In the genomic region with DNA sequence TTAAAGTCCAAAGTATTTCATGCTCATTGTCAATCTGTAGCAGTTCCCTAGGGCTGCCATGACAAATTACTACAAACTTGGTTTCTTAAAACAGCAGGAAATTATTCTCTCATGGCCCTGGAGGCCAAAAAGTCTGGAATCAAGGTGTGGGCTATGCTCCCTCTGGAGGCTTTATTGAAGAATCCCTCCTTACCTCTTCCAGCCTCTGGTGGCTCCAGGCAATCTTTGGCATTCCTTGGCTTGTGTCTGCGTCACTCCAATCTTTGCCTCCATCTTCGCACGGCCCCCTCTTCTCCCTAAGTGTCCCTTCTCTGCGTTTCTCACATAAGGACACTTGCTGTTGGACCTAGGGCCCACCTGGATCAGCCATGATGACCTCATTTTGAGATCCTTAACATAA, we compare ENCODE assay signal across 18 cellular contexts.
A peak's percentile ranks its signal among the peaks of the same experiment; 100 is the strongest.
DNase-seq lines count a peak whose midpoint lies in the region; ATAC-seq and TF ChIP-seq lines count a peak whose summit lies in the region.
"Had no signal": no experiment of that assay in that cellular context is flagged by ENCODE, and none has a peak within 500 bp of the region (broad histone marks: within the 10 kb centered on the region; RNA-seq: fewer than 3 reads in every experiment).

No MANE protein-coding gene starts in this region.

- H3K36me3 ChIP-seq in kidney epithelial cell (ENCODE audit: control insufficient read depth, insufficient read depth, low read length), result no peaks in the 10 kb centered on the region
- H3K36me3 ChIP-seq: BLaER1, brain microvascular endothelial cell, left lung, suprapubic skin had no signal

- POLR2A ChIA-PET in AG04450 (lab: Yijun Ruan, JAX), result interaction anchor here (0.9 to 2.1 kb wide), 7 partner anchors 9 to 235 kb away, joined by 3 to 13 read pairs (median 5); no protein-coding TSS in a partner anchor

- H3K27me3 ChIP-seq in AG04450 (ENCODE audit: control insufficient read depth, insufficient read depth, low read length), result no peaks in the 10 kb centered on the region
- no peaks in the 10 kb centered on the region for H3K27me3 ChIP-seq in kidney epithelial cell (ENCODE audit: control insufficient read depth, insufficient read depth, low read length)
- H3K27me3 ChIP-seq: BLaER1, brain microvascular endothelial cell, left lung had no signal

- peaks cover 6% of the 10 kb centered on the region for H3K36me3 Mint-ChIP-seq in activated T-helper 17 cell treated with anti-CD3 and anti-CD28 coated beads, Interleukin-2, amount 50 U/mL, for 72 hours (ENCODE audit: low read depth)

- peak; percentile 7 for ATAC-seq in GM19438 (IDR thresholded peaks at IDR 0.05; ENCODE audit: low read depth, unreplicated experiment)
- ATAC-seq in activated T-helper 17 cell treated with anti-CD3 and anti-CD28 coated beads, Interleukin-2, amount 50 U/mL, for 72 hours (replicated peaks), result no peak

- H3K4me1 Mint-ChIP-seq in activated T-helper 17 cell treated with anti-CD3 and anti-CD28 coated beads, Interleukin-2, amount 50 U/mL, for 72 hours, result peaks cover 67% of the 10 kb centered on the region

- H3K27ac ChIP-seq in AG04450 (ENCODE audit: low read depth, low read length), result peak overlapping the region; percentile 52
- H3K27ac ChIP-seq: BLaER1, brain microvascular endothelial cell, KMS-11, left lung, suprapubic skin had no signal

- H3K9me3 Mint-ChIP-seq in activated T-helper 17 cell treated with anti-CD3 and anti-CD28 coated beads, Interleukin-2, amount 50 U/mL, for 72 hours, result peaks cover 9% of the 10 kb centered on the region

- DNase-seq in AG04450 (ENCODE audit: low read depth, low spot score) (no peak), kidney epithelial cell (ENCODE audit: low read depth) (no peak), AML-193 (lab: John Stamatoyannopoulos, UW) (no peak), AG08396 (ENCODE audit: low spot score) (no peak)
- DNase-seq in stimulated activated CD4-positive, alpha-beta T cell treated with anti-CD3 and anti-CD28 coated beads, Interleukin-4, amount 100 ng/mL, for 24 hours, result no peak
- DNase-seq: activated CD4-positive, alpha-beta T cell treated with anti-CD3 and anti-CD28 coated beads, Interleukin-2, amount 10 ng/mL, durations not matched to agents 7 days and 5 days; activated gamma-delta T cell; left lung; NCI-H1105 treated with DMSO at 0.1 percent for 48 hours; NCI-H2171 treated with DMSO at 0.1 percent for 48 hours; NK-92 treated with Interleukin-12 subunit alpha and Interleukin-12 subunit beta, amount 100 ng/mL, for 24 hours; SHP77 had no signal

- peak overlapping the region; percentile 97 for H3K27ac Mint-ChIP-seq in activated T-helper 17 cell treated with anti-CD3 and anti-CD28 coated beads, Interleukin-2, amount 50 U/mL, for 72 hours
- H3K27ac Mint-ChIP-seq: activated CD4-positive, alpha-beta T cell treated with anti-CD3 and anti-CD28 coated beads, Interleukin-2, amount 10 ng/mL, durations not matched to agents 7 days and 5 days had no signal

- H3K4me3 ChIP-seq in AG04450 (ENCODE audit: low read depth, low read length) (no peak overlapping the region), kidney epithelial cell (ENCODE audit: low read depth, low read length) (no peak overlapping the region)
- H3K4me3 ChIP-seq: BLaER1, left lung, suprapubic skin had no signal

- peak overlapping the region; percentile 75 for H3K4me3 Mint-ChIP-seq in activated T-helper 17 cell treated with anti-CD3 and anti-CD28 coated beads, Interleukin-2, amount 50 U/mL, for 72 hours
- H3K4me3 Mint-ChIP-seq: activated CD4-positive, alpha-beta T cell treated with anti-CD3 and anti-CD28 coated beads, Interleukin-2, amount 10 ng/mL, durations not matched to agents 7 days and 5 days had no signal

- 0 out of 2 replicates have a peak, but pooled peaks have one; percentile 8 for TF ChIP-seq CTCF in AG04450 (IDR thresholded peaks at IDR 0.05; ENCODE audit: low read depth, low read length)
- TF ChIP-seq CTCF in kidney epithelial cell (IDR thresholded peaks at IDR 0.05; ENCODE audit: insufficient read depth, low read length, poor library complexity, severe bottlenecking), result peak; percentile 15

- CTCF ChIA-PET in AG04450 (lab: Charles Lee), result interaction anchor here (1.1 to 3.1 kb wide), 4 partner anchors 8 to 245 kb away, joined by 3 to 21 read pairs (median 10); no protein-coding TSS in a partner anchor

- H3K9me3 ChIP-seq in AG04450 (ENCODE audit: control insufficient read depth, insufficient read depth, low read length), result no peaks in the 10 kb centered on the region
- H3K9me3 ChIP-seq: BLaER1, left lung, suprapubic skin had no signal

- H3K27me3 Mint-ChIP-seq in activated T-helper 17 cell treated with anti-CD3 and anti-CD28 coated beads, Interleukin-2, amount 50 U/mL, for 72 hours, result no peaks in the 10 kb centered on the region
- H3K27me3 Mint-ChIP-seq: activated CD4-positive, alpha-beta T cell treated with anti-CD3 and anti-CD28 coated beads, Interleukin-2, amount 10 ng/mL, durations not matched to agents 7 days and 5 days had no signal
